Comparison of ENCODE assay signal across 8 cellular contexts in genomic region chr1:46132529-46133180, GRCh38. TPM values are rescaled to one million over a fixed set of nuclear protein-coding genes. Genes with fewer than 3 reads are reported as not detected.
DNase-seq lines count a peak whose midpoint lies in the region; ATAC-seq and TF ChIP-seq lines count a peak whose summit lies in the region.

Gene PIK3R3 (minus strand): TSS chr1:46132629. CDS start chr1:46131952, 677 bp downstream.

- no peaks in the 10 kb centered on the region for H3K9me3 Mint-ChIP-seq in natural killer cell

- H3K36me3 ChIP-seq in DOHH2 (ENCODE audit: control insufficient read depth, low read length) (no peaks in the 10 kb centered on the region), GM23248 (ENCODE audit: low read depth) (no peaks in the 10 kb centered on the region)

- peaks cover 31 to 32% of the 10 kb centered on the region in 2 donors for H3K4me1 Mint-ChIP-seq in natural killer cell

- no peaks in the 10 kb centered on the region for H3K9me3 ChIP-seq in DOHH2 (ENCODE audit: control insufficient read depth, insufficient read depth, low read length)
- H3K9me3 ChIP-seq in GM23248 (ENCODE audit: low read depth) = no peaks in the 10 kb centered on the region

- no peaks in the 10 kb centered on the region for H3K36me3 Mint-ChIP-seq in natural killer cell

- peaks cover 13 to 35% of the 10 kb centered on the region in 2 donors for H3K27me3 Mint-ChIP-seq in natural killer cell (ENCODE audit: low read depth in 2 of 2)

- DNase-seq in GM23248 = peak; percentile 100
- peak; percentile 97 for DNase-seq in Kasumi-1 (lab: John Stamatoyannopoulos, UW)
- DNase-seq in RWPE1 (ENCODE audit: low spot score) = peak; percentile 99
- DNase-seq in activated effector memory CD4-positive, alpha-beta T cell treated with Interleukin-2 at 50 U/mL for 16 hours = peak; percentile 83
- DNase-seq in fibroblast of peridontal ligament (ENCODE audit: extremely low read depth) = peak; percentile 99
- DNase-seq in natural killer cell = peak; percentile 72
- DNase-seq in stimulated activated naive CD4-positive, alpha-beta T cell treated with Interleukin-2 at 50 U/mL for 16 hours (lab: John Stamatoyannopoulos, UW) = peak; percentile 94

- H4K20me1 ChIP-seq in DOHH2 (ENCODE audit: control insufficient read depth, insufficient read depth, low read depth, low read length) (no peaks in the 10 kb centered on the region), GM23248 (ENCODE audit: insufficient read depth) (no peaks in the 10 kb centered on the region)

- H3K9ac ChIP-seq in GM23248 = peak within 1 kb of the TSS; percentile 88

- in situ Hi-C loops in GM23248 (cut with MboI) = no loop called here

- H3K27me3 ChIP-seq in DOHH2 (ENCODE audit: control insufficient read depth, low read length) (peaks cover 5% of the 10 kb centered on the region), GM23248 (replicated peaks; ENCODE audit: insufficient read depth) (0 out of 2 replicates have a peak, but pooled peaks cover 4% of the 10 kb centered on the region)

- no peaks in the 10 kb centered on the region; the same call in 1 of the 2 replicates for H3F3A ChIP-seq in DOHH2 (ENCODE audit: control insufficient read depth, insufficient read depth)
- H3F3A ChIP-seq in GM23248 (ENCODE audit: insufficient read depth) = peaks cover 11% of the 10 kb centered on the region; the same call in 1 of the 2 replicates

- H3K4me3 ChIP-seq in DOHH2 (ENCODE audit: low read length) (peak within 1 kb of the TSS; percentile 75), GM23248 (peak within 1 kb of the TSS; percentile 77)

- POLR2A ChIA-PET in RWPE1 (lab: Yijun Ruan, JAX; ENCODE audit: low non-redundant PET) = interaction anchor here (1.0 kb wide), 1 partner anchor 67 kb away, joined by 3 read pairs; no protein-coding TSS in a partner anchor

- H3K4me2 ChIP-seq in DOHH2 (ENCODE audit: low read length) (peak within 1 kb of the TSS; percentile 77), GM23248 (ENCODE audit: unreplicated experiment) (peak within 1 kb of the TSS; percentile 87)

- H3K4me1 ChIP-seq in DOHH2 (ENCODE audit: control insufficient read depth, low read length) (peaks cover 28% of the 10 kb centered on the region), GM23248 (ENCODE audit: insufficient read depth) (peaks cover 13% of the 10 kb centered on the region; the same call in 1 of the 2 replicates)

- peak within 1 kb of the TSS; percentile 100 for H3K4me3 Mint-ChIP-seq in natural killer cell

- peak within 1 kb of the TSS; percentile 87 for H2AFZ ChIP-seq in GM23248

- H3K79me2 ChIP-seq in DOHH2 (ENCODE audit: control insufficient read depth, low read length) (peaks cover 4% of the 10 kb centered on the region), GM23248 (ENCODE audit: insufficient read depth) (no peaks in the 10 kb centered on the region)

- peak within 1 kb of the TSS; percentile 71 for H3K27ac ChIP-seq in DOHH2 (ENCODE audit: low read depth, low read length)
- peak within 1 kb of the TSS; percentile 95 for H3K27ac ChIP-seq in GM23248
- peak within 1 kb of the TSS; percentile 98 for H3K27ac ChIP-seq in RWPE1

- WGBS in GM23248 (ENCODE audit: low coverage in 1 of 2, low lambda C conversion rate in 2 of 2, missing lambda C conversion rate in 2 of 2), 2 experiments = 1% methylated on average over 45 to 49 of the region's 55 CpGs

- H3K9me2 ChIP-seq in DOHH2 (replicated peaks; ENCODE audit: control insufficient read depth, low read length) = no peaks in the 10 kb centered on the region
- no peaks in the 10 kb centered on the region for H3K9me2 ChIP-seq in GM23248 (ENCODE audit: insufficient read depth)

- H3K27ac Mint-ChIP-seq in natural killer cell = peak within 1 kb of the TSS; percentile 94 to 98

- ATAC-seq in natural killer cell = peak; percentile 83 to 90 (median 89)

- TF ChIP-seq CTCF in DOHH2 (IDR thresholded peaks at IDR 0.05; ENCODE audit: low read depth, low read length, poor library complexity, severe bottlenecking) (no peak), RWPE1 (conservative IDR thresholded peaks at IDR 0.05; ENCODE audit: low read depth) (no peak), natural killer cell (IDR thresholded peaks at IDR 0.05) (no peak)

- intact Hi-C loops in natural killer cell (cut with micrococcal nuclease) = loop anchor here (2.0 kb wide), 1 partner anchor 114 kb away; the partner anchor contains the start of gene RAD54L

- CTCF ChIA-PET in RWPE1 (lab: Yijun Ruan, JAX) = interaction anchor here (0.5 to 1.1 kb wide), 5 partner anchors 12 to 84 kb away, joined by 3 to 6 read pairs (median 4); no protein-coding TSS in a partner anchor

RNA-seq across cellular contexts. Expression of gene PIK3R3, which starts in this region (rescaled TPM):
- total RNA-seq in GM23248 (2014; rRNA removed; shearing (Covaris generic)) = 0.76 and 1.9 TPM in 2 replicates
- 1.3 and 1.6 TPM in 2 replicates for polyA plus RNA-seq in GM23248 (2016; fragmentation: Nextera tagmentation; extraction: Ambion mirVana)
- total RNA-seq in natural killer cell = 1 to 10 TPM; 5.2 to 6.2 (median 5.4) TPM

Comparison
In these comparisons a context has a peak if more than half of its experiments do, and no peak if none do; other contexts are left out.
1. Peak in every context shown above with its lines: DNase-seq, ATAC-seq, H3K4me3 ChIP-seq and H3K27ac ChIP-seq.